1 cellular context compared by ENCODE assay signal in the genomic region with DNA sequence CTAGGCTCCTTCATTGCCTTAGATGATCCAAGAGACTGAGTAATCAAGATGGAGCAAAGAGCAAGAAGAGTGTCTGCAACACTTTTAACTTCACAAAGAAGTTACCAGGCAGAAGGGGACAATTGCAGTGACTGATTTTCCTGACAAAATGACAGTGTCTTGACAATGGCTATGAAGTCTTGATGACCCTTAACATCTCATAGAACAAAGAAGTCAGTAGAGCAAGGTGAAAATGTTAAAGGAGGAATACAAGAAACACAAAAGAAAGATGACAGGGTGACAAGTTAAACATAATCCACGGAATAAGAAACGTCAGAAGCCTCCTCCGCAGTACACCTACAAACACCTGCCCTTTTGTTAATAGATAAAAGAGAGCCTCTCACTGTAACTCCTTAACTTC.
TF ChIP-seq lines count a peak whose summit lies in the region.

No MANE protein-coding gene starts in this region.

TF ChIP-seq in GM23338, 12 proteins besides CTCF, POLR2A, EP300 and RAD21 (continued from another document):
- no peak for TF ChIP-seq ZNF462 (CRISPR knock-in tag; IDR thresholded peaks at IDR 0.05)
- TF ChIP-seq ZNF114 (CRISPR knock-in tag; IDR thresholded peaks at IDR 0.05), result no peak
- TF ChIP-seq NANOG (IDR thresholded peaks at IDR 0.05; ENCODE audit: borderline replicate concordance), result no peak
- no peak for TF ChIP-seq POLR2AphosphoS5 (IDR thresholded peaks at IDR 0.05; ENCODE audit: low read depth)
- no peak for TF ChIP-seq JUNB (IDR thresholded peaks at IDR 0.05; ENCODE audit: unreplicated experiment)
- no peak for TF ChIP-seq STAT1 (IDR thresholded peaks at IDR 0.05; ENCODE audit: unreplicated experiment)
- TF ChIP-seq, protein P1, sequence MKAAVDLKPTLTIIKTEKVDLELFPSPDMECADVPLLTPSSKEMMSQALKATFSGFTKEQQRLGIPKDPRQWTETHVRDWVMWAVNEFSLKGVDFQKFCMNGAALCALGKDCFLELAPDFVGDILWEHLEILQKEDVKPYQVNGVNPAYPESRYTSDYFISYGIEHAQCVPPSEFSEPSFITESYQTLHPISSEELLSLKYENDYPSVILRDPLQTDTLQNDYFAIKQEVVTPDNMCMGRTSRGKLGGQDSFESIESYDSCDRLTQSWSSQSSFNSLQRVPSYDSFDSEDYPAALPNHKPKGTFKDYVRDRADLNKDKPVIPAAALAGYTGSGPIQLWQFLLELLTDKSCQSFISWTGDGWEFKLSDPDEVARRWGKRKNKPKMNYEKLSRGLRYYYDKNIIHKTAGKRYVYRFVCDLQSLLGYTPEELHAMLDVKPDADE (IDR thresholded peaks at IDR 0.05), result no peak
- no peak for TF ChIP-seq REST (IDR thresholded peaks at IDR 0.05; ENCODE audit: unreplicated experiment)
- no peak for TF ChIP-seq EZH2phosphoT487 (IDR thresholded peaks at IDR 0.05; ENCODE audit: unreplicated experiment)
